In the genomic region with DNA sequence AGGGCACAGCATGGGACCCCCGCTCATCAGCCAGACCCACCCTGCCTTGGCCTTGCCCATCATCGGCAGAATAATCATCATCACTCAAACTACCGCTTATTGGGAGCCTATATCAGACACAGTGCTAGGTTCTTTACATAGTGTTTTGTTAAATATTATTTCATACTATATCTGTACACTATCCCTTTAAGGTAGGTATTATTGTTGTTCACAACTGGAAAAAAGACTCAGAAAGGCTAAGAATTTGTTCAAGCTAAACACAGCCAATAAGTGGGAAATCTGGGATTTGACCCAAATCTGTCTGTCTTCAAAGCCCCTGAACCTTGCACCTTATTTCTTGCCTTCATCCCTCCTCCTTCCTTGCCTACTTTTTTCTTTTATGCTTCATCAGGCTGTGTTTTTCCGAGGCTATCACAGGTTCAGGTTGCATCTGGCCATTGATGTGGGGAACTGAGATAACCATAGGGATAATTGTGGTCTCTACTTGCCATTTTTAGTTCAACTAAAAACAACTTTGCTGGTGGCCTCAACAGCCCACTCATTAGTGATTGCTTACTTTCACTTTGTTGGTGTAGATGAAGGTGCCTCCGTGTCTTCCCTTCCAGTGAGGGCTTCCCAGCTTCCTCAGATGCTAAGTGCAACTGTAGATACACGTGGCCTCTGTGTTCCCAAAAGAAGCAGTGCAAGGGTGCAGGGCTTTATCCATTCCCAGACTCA, we compare ENCODE assay signal across 10 cellular contexts. TPM values are rescaled to one million over a fixed set of nuclear protein-coding genes. Genes with fewer than 3 reads are reported as not detected.
A peak's percentile ranks its signal among the peaks of the same experiment; 100 is the strongest.
DNase-seq lines count a peak whose midpoint lies in the region; ATAC-seq, FAIRE-seq and TF ChIP-seq lines count a peak whose summit lies in the region.
"Had no signal": no experiment of that assay in that cellular context is flagged by ENCODE, and none has a peak within 500 bp of the region (broad histone marks: within the 10 kb centered on the region; RNA-seq: fewer than 3 reads in every experiment).

No MANE protein-coding gene starts in this region.

- H3K4me3 ChIP-seq in KMS-11 (IDR thresholded peaks at IDR 0.05; ENCODE audit: insufficient read depth, low read depth, low read length) (no peak overlapping the region), keratinocyte (ENCODE audit: control insufficient read depth in 2 of 3, extremely low read depth in 1 of 3, insufficient read depth in 2 of 3, low read depth in 1 of 3, low read length in 3 of 3) (no peak overlapping the region), dorsolateral prefrontal cortex (no peak overlapping the region)
- H3K4me3 ChIP-seq: K562 had no signal

- H3K27ac Mint-ChIP-seq in activated CD4-positive, alpha-beta memory T cell treated with anti-CD3 and anti-CD28 coated beads, Interleukin-2, amount 10 ng/mL, durations not matched to agents 7 days and 5 days, result no peak overlapping the region
- H3K27ac Mint-ChIP-seq in activated CD4-positive, alpha-beta T cell treated with anti-CD3 and anti-CD28 coated beads, Interleukin-2, amount 10 ng/mL, durations not matched to agents 7 days and 5 days, result no peak overlapping the region

- H3K27me3 ChIP-seq in KMS-11 (ENCODE audit: insufficient read depth, low read depth) (no peaks in the 10 kb centered on the region), keratinocyte (ENCODE audit: control insufficient read depth, extremely low read depth, insufficient read depth, low read length) (no peaks in the 10 kb centered on the region), dorsolateral prefrontal cortex (peaks cover 0 to 28% (median 0%) of the 10 kb centered on the region in 45 donors)
- H3K27me3 ChIP-seq: neutrophil had no signal

- DNase-seq in GM13976 (ENCODE audit: low spot score), result peak; percentile 48
- no peak for DNase-seq in keratinocyte (ENCODE audit: low read depth, low spot score)
- DNase-seq in dorsolateral prefrontal cortex, result no peak
- no peak for DNase-seq in activated CD4-positive, alpha-beta memory T cell treated with anti-CD3 and anti-CD28 coated beads, Interleukin-2, amount 10 ng/mL, durations not matched to agents 7 days and 5 days
- no peak for DNase-seq in G401 (ENCODE audit: low spot score)
- no peak for DNase-seq in activated CD4-positive, alpha-beta T cell treated with anti-CD3 and anti-CD28 coated beads, Interleukin-2, amount 10 ng/mL, durations not matched to agents 7 days and 5 days

- peak; percentile 48 for ATAC-seq in GM21576 (IDR thresholded peaks at IDR 0.05; ENCODE audit: unreplicated experiment)

- no peak for FAIRE-seq in keratinocyte (lab: Jason Lieb, UNC)

- H3K9me3 Mint-ChIP-seq in activated CD4-positive, alpha-beta memory T cell treated with anti-CD3 and anti-CD28 coated beads, Interleukin-2, amount 10 ng/mL, durations not matched to agents 7 days and 5 days, result no peaks in the 10 kb centered on the region
- H3K9me3 Mint-ChIP-seq in activated CD4-positive, alpha-beta T cell treated with anti-CD3 and anti-CD28 coated beads, Interleukin-2, amount 10 ng/mL, durations not matched to agents 7 days and 5 days, result no peaks in the 10 kb centered on the region

- in situ Hi-C loops in GM13976 (cut with MboI; ENCODE audit: low sequenced_read_pairs, unreplicated experiment), result loop anchor here (10.0 to 25.0 kb wide), 2 partner anchors 545 to 657 kb away; no protein-coding TSS in a partner anchor
- in situ Hi-C loops in G401 (cut with HindIII; ENCODE audit: low sequenced_read_pairs), result no loop called here

- intact Hi-C loops in dorsolateral prefrontal cortex (cut with DNase I), result loop anchor here (1.0 to 10.0 kb wide), 6 partner anchors 200 to 675 kb away; no protein-coding TSS in a partner anchor

- peaks cover 33% of the 10 kb centered on the region for H3K4me1 ChIP-seq in KMS-11 (ENCODE audit: low read depth, poor library complexity, severe bottlenecking)
- no peaks in the 10 kb centered on the region for H3K4me1 ChIP-seq in keratinocyte (ENCODE audit: control insufficient read depth, extremely low read depth, insufficient read depth, low read length)

- dilution Hi-C loops in keratinocyte (cut with MboI; ENCODE audit: extremely low pct_ligation_motif_present, low sequenced_read_pairs), result no loop called here

- H3K36me3 ChIP-seq in KMS-11 (ENCODE audit: insufficient read depth), result no peaks in the 10 kb centered on the region
- H3K36me3 ChIP-seq in keratinocyte (ENCODE audit: control insufficient read depth in 2 of 2, extremely low read depth in 1 of 2, insufficient read depth in 2 of 2, low read length in 2 of 2), result no peaks in the 10 kb centered on the region
- H3K36me3 ChIP-seq: neutrophil had no signal

- H3K4me2 ChIP-seq in KMS-11, result peak overlapping the region; percentile 68; the same call in 1 of the 2 replicates
- peak overlapping the region; percentile 31 for H3K4me2 ChIP-seq in keratinocyte (ENCODE audit: control insufficient read depth, extremely low read depth, insufficient read depth, low read depth, low read length)

- H2AFZ ChIP-seq in KMS-11 (ENCODE audit: low read depth) (no peak overlapping the region), keratinocyte (ENCODE audit: control insufficient read depth, low read length) (peak overlapping the region; percentile 43)

- H3K27ac ChIP-seq in KMS-11 (no peak overlapping the region), keratinocyte (ENCODE audit: control insufficient read depth, insufficient read depth, low read length) (no peak overlapping the region), dorsolateral prefrontal cortex (no peak overlapping the region)
- H3K27ac ChIP-seq: neutrophil had no signal

- H3K79me2 ChIP-seq in KMS-11 (ENCODE audit: insufficient read depth, low read depth) (no peaks in the 10 kb centered on the region), keratinocyte (ENCODE audit: control insufficient read depth, insufficient read depth, low read length) (no peaks in the 10 kb centered on the region)

- H3K27me3 Mint-ChIP-seq in activated CD4-positive, alpha-beta memory T cell treated with anti-CD3 and anti-CD28 coated beads, Interleukin-2, amount 10 ng/mL, durations not matched to agents 7 days and 5 days, result no peaks in the 10 kb centered on the region
- no peaks in the 10 kb centered on the region for H3K27me3 Mint-ChIP-seq in activated CD4-positive, alpha-beta T cell treated with anti-CD3 and anti-CD28 coated beads, Interleukin-2, amount 10 ng/mL, durations not matched to agents 7 days and 5 days

- H3K4me1 Mint-ChIP-seq in activated CD4-positive, alpha-beta memory T cell treated with anti-CD3 and anti-CD28 coated beads, Interleukin-2, amount 10 ng/mL, durations not matched to agents 7 days and 5 days, result peaks cover 28% of the 10 kb centered on the region
- peaks cover 31% of the 10 kb centered on the region for H3K4me1 Mint-ChIP-seq in activated CD4-positive, alpha-beta T cell treated with anti-CD3 and anti-CD28 coated beads, Interleukin-2, amount 10 ng/mL, durations not matched to agents 7 days and 5 days

- no peaks in the 10 kb centered on the region for H3K9me1 ChIP-seq in keratinocyte (ENCODE audit: control insufficient read depth, extremely low read depth, insufficient read depth, low read length)

- TF ChIP-seq CTCF in GM13976 (IDR thresholded peaks at IDR 0.05; ENCODE audit: borderline replicate concordance, control extremely low read depth, extremely low read depth, insufficient read depth, missing control alignments), result no peak
- TF ChIP-seq CTCF in KMS-11 (conservative IDR thresholded peaks at IDR 0.05; ENCODE audit: low read depth, low read length), result no peak
- TF ChIP-seq CTCF in keratinocyte (optimal IDR thresholded peaks at IDR 0.05 in 1 of 3, IDR thresholded peaks at IDR 0.05 in 1 of 3, conservative IDR thresholded peaks at IDR 0.05 in 1 of 3; ENCODE audit: extremely low read depth in 1 of 3, insufficient read depth in 2 of 3, low read length in 3 of 3), result no peak
- TF ChIP-seq CTCF in dorsolateral prefrontal cortex (IDR thresholded peaks at IDR 0.05 in 54 of 56, conservative IDR thresholded peaks at IDR 0.05 in 2 of 56; ENCODE audit: low read depth in 1 of 56, partially characterized antibody in 56 of 56), result no peak

- H3K9ac ChIP-seq in KMS-11 (no peak overlapping the region), keratinocyte (ENCODE audit: control insufficient read depth, extremely low read depth, insufficient read depth, low read length) (no peak overlapping the region)

- CTCF ChIA-PET in activated CD4-positive, alpha-beta memory T cell treated with anti-CD3 and anti-CD28 coated beads, Interleukin-2, amount 10 ng/mL, durations not matched to agents 7 days and 5 days (lab: Charles Lee), result interaction anchor here (0.7 to 4.4 kb wide), 28 partner anchors 10 to 802 kb away, joined by 3 to 72 read pairs (median 5); a partner anchor contains a TSS
- CTCF ChIA-PET in activated CD4-positive, alpha-beta T cell treated with anti-CD3 and anti-CD28 coated beads, Interleukin-2, amount 10 ng/mL, durations not matched to agents 7 days and 5 days (lab: Charles Lee), result interaction anchor here (0.7 to 5.6 kb wide), 18 partner anchors 9 to 795 kb away, joined by 3 to 36 read pairs (median 4); no protein-coding TSS in a partner anchor

- H3K9me3 ChIP-seq in keratinocyte (ENCODE audit: control insufficient read depth, low read depth, low read length), result no peaks in the 10 kb centered on the region
- H3K9me3 ChIP-seq: neutrophil had no signal

- H4K20me1 ChIP-seq in KMS-11 (ENCODE audit: insufficient read depth), result no peaks in the 10 kb centered on the region
- H4K20me1 ChIP-seq in keratinocyte (ENCODE audit: control insufficient read depth, extremely low read depth, insufficient read depth, low read length), result no peaks in the 10 kb centered on the region

- H3K36me3 Mint-ChIP-seq in activated CD4-positive, alpha-beta memory T cell treated with anti-CD3 and anti-CD28 coated beads, Interleukin-2, amount 10 ng/mL, durations not matched to agents 7 days and 5 days (ENCODE audit: low read depth), result peaks cover 3% of the 10 kb centered on the region
- H3K36me3 Mint-ChIP-seq in activated CD4-positive, alpha-beta T cell treated with anti-CD3 and anti-CD28 coated beads, Interleukin-2, amount 10 ng/mL, durations not matched to agents 7 days and 5 days (ENCODE audit: low read depth), result peaks cover 1% of the 10 kb centered on the region

- H3K4me3 Mint-ChIP-seq in activated CD4-positive, alpha-beta memory T cell treated with anti-CD3 and anti-CD28 coated beads, Interleukin-2, amount 10 ng/mL, durations not matched to agents 7 days and 5 days, result no peak overlapping the region
- no peak overlapping the region for H3K4me3 Mint-ChIP-seq in activated CD4-positive, alpha-beta T cell treated with anti-CD3 and anti-CD28 coated beads, Interleukin-2, amount 10 ng/mL, durations not matched to agents 7 days and 5 days

- POLR2A ChIA-PET in activated CD4-positive, alpha-beta memory T cell treated with anti-CD3 and anti-CD28 coated beads, Interleukin-2, amount 10 ng/mL, durations not matched to agents 7 days and 5 days (lab: Charles Lee), result interaction anchor here (0.9 to 2.5 kb wide), 5 partner anchors 11 to 660 kb away, joined by 3 to 11 read pairs (median 5); no protein-coding TSS in a partner anchor
- POLR2A ChIA-PET in activated CD4-positive, alpha-beta T cell treated with anti-CD3 and anti-CD28 coated beads, Interleukin-2, amount 10 ng/mL, durations not matched to agents 7 days and 5 days (lab: Charles Lee), result no interaction called here

RNA-seq across cellular contexts. Expression of a gene that starts 35.2 kb away (rescaled TPM):
- 0.06 to 0.12 TPM (median 0.09 TPM) in 3 replicates for polyA plus RNA-seq in keratinocyte
- polyA plus RNA-seq in keratinocyte (2011; ENCODE audit: low read depth), result not detected
- 0.04 TPM in 1 of 2 replicates, not detected in the other for polyA plus RNA-seq in keratinocyte (2011; cell fraction: cytosol; rRNA removed)
- polyA plus RNA-seq in keratinocyte (2011; cell fraction: nucleus; rRNA removed), result 0.16 and 0.27 TPM in 2 replicates
- 0.08 and 0.30 TPM in 2 replicates for polyA plus RNA-seq in keratinocyte (2012; ENCODE audit: low replicate concordance)
- polyA minus RNA-seq in keratinocyte, result not detected in 3 replicates
- not detected for polyA minus RNA-seq in keratinocyte (2011; cell fraction: cytosol; rRNA and poly(A)+ RNA removed)
- 0.16 TPM in 1 of 2 replicates, not detected in the other for polyA minus RNA-seq in keratinocyte (2011; cell fraction: nucleus; rRNA and poly(A)+ RNA removed)
- total RNA-seq in dorsolateral prefrontal cortex, result 1 to 10 TPM in 14 of 120 experiments, under 1 TPM in 84, not detected in 22; 0.11 to 2.7 (median 0.51) TPM
- not detected for total RNA-seq in activated CD4-positive, alpha-beta memory T cell treated with anti-CD3 and anti-CD28 coated beads, Interleukin-2, amount 10 ng/mL, durations not matched to agents 7 days and 5 days
- not detected in 2 replicates for total RNA-seq in G401 (2014; rRNA removed; shearing (Covaris generic))
- total RNA-seq in activated CD4-positive, alpha-beta T cell treated with anti-CD3 and anti-CD28 coated beads, Interleukin-2, amount 10 ng/mL, durations not matched to agents 7 days and 5 days, result not detected
- total RNA-seq: K562 had no signal
- polyA plus RNA-seq: K562 had no signal

RNA-seq across cellular contexts. Expression of a gene that starts 59.2 kb away (rescaled TPM):
- 0.59 to 1.4 TPM (median 0.77 TPM) in 3 replicates for polyA plus RNA-seq in keratinocyte
- 0.24 TPM for polyA plus RNA-seq in keratinocyte (2011; ENCODE audit: low read depth)
- 0.58 and 0.71 TPM in 2 replicates for polyA plus RNA-seq in keratinocyte (2011; cell fraction: cytosol; rRNA removed)
- 1.2 and 1.6 TPM in 2 replicates for polyA plus RNA-seq in keratinocyte (2011; cell fraction: nucleus; rRNA removed)
- 0.52 and 0.69 TPM in 2 replicates for polyA plus RNA-seq in keratinocyte (2012; ENCODE audit: low replicate concordance)
- 0.38 to 2.1 TPM (median 1.0 TPM) in 3 replicates for polyA minus RNA-seq in keratinocyte
- 1.3 TPM for polyA minus RNA-seq in keratinocyte (2011; cell fraction: cytosol; rRNA and poly(A)+ RNA removed)
- polyA minus RNA-seq in keratinocyte (2011; cell fraction: nucleus; rRNA and poly(A)+ RNA removed), result 0.74 and 1.6 TPM in 2 replicates
- total RNA-seq in dorsolateral prefrontal cortex, result 1 to 10 TPM in 92 of 120 experiments, under 1 TPM in 28; 0.29 to 4.9 (median 1.4) TPM
- not detected for total RNA-seq in activated CD4-positive, alpha-beta memory T cell treated with anti-CD3 and anti-CD28 coated beads, Interleukin-2, amount 10 ng/mL, durations not matched to agents 7 days and 5 days
- not detected in 2 replicates for total RNA-seq in G401 (2014; rRNA removed; shearing (Covaris generic))
- not detected for total RNA-seq in activated CD4-positive, alpha-beta T cell treated with anti-CD3 and anti-CD28 coated beads, Interleukin-2, amount 10 ng/mL, durations not matched to agents 7 days and 5 days
- polyA plus RNA-seq: K562 had no signal
